In the genomic region with DNA sequence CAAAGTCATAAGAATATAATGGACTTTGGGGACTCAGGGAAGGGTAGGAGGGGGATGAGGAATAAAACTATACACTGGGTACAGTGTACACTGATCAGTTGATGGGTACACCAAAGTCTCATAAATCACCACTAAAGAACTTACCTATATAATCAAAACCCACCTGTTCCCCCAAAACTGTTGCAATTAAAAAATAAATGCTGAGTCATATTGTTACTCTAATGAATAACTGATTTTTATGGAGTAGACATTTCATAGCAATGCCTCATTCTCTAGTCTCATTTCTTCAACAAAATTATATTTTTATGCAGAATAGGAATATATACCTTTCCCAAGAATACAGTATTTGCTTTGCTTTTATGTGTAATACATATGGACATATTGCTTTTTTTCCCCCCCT, we compare ENCODE assay signal across 10 cellular contexts.
"Had no signal": no experiment of that assay in that cellular context is flagged by ENCODE, and none has a peak within 500 bp of the region (broad histone marks: within the 10 kb centered on the region; RNA-seq: fewer than 3 reads in every experiment).

No MANE protein-coding gene starts in this region.

- H3K4me1 ChIP-seq: HAP-1 had no signal

- ATAC-seq: HCT116 had no signal

- FAIRE-seq: HTR-8/SVneo had no signal

- H3K9me3 ChIP-seq: HAP-1 had no signal

- H3K4me3 ChIP-seq: GM23248, HAP-1 had no signal

- H2AFZ ChIP-seq: GM23248 had no signal

- H3K9ac ChIP-seq: GM23248, KMS-11 had no signal

- H3K27ac Mint-ChIP-seq: HFFc6 had no signal

- DNase-seq: GM23248, GOT3, H7, HFFc6, Karpas-422, KBM-7 had no signal

- H3K4me3 Mint-ChIP-seq: HFFc6 had no signal

- H3K27ac ChIP-seq: GM23248, KMS-11 had no signal

- H3K36me3 ChIP-seq: HAP-1 had no signal

- H3K4me2 ChIP-seq: KMS-11 had no signal
